In genomic region chr2:30272761-30273573, GRCh38 we compare ENCODE assay signal across 11 cellular contexts. TPM values are rescaled to one million over a fixed set of nuclear protein-coding genes. Genes with fewer than 3 reads are reported as not detected.
A peak's percentile ranks its signal among the peaks of the same experiment; 100 is the strongest.
DNase-seq lines count a peak whose midpoint lies in the region; ATAC-seq and TF ChIP-seq lines count a peak whose summit lies in the region.
"Had no signal": no experiment of that assay in that cellular context is flagged by ENCODE, and none has a peak within 500 bp of the region (broad histone marks: within the 10 kb centered on the region; RNA-seq: fewer than 3 reads in every experiment).

No MANE protein-coding gene starts in this region.

- H3K36me3 ChIP-seq in body of pancreas (replicated peaks in 1 of 2; ENCODE audit: insufficient read depth in 1 of 2, low read depth in 2 of 2) (no peaks in the 10 kb centered on the region), suprapubic skin (no peaks in the 10 kb centered on the region)
- H3K36me3 ChIP-seq: neutrophil had no signal

- intact Hi-C loops in cardiac septum (cut with DNase I) (no loop called here), left ventricle myocardium superior (cut with micrococcal nuclease) (no loop called here), body of pancreas (cut with DNase I) (no loop called here)

- peaks cover 67% of the 10 kb centered on the region for H3K4me1 Mint-ChIP-seq in activated naive CD4-positive, alpha-beta T cell treated with anti-CD3 and anti-CD28 coated beads, Interleukin-2, amount 50 U/mL, for 24 hours
- peaks cover 26% of the 10 kb centered on the region for H3K4me1 Mint-ChIP-seq in type B pancreatic cell (ENCODE audit: unreplicated experiment)

- TF ChIP-seq CTCF in type B pancreatic cell (conservative IDR thresholded peaks at IDR 0.05) (no peak), body of pancreas (IDR thresholded peaks at IDR 0.05) (no peak), suprapubic skin (IDR thresholded peaks at IDR 0.05) (no peak)

- 68 to 69% methylated on average over 5 of the region's 5 CpGs for WGBS in body of pancreas, 2 donors
- WGBS in suprapubic skin: 52% methylated on average over 5 of the region's 5 CpGs

- no peaks in the 10 kb centered on the region for H3K9me3 Mint-ChIP-seq in activated naive CD4-positive, alpha-beta T cell treated with anti-CD3 and anti-CD28 coated beads, Interleukin-2, amount 50 U/mL, for 24 hours
- peaks cover 5% of the 10 kb centered on the region for H3K9me3 Mint-ChIP-seq in type B pancreatic cell

- no peaks in the 10 kb centered on the region for H3K27me3 ChIP-seq in body of pancreas
- H3K27me3 ChIP-seq in suprapubic skin: no peaks in the 10 kb centered on the region

- H3K4me3 Mint-ChIP-seq in activated naive CD4-positive, alpha-beta T cell treated with anti-CD3 and anti-CD28 coated beads, Interleukin-2, amount 50 U/mL, for 24 hours: peak overlapping the region; percentile 54
- H3K4me3 Mint-ChIP-seq in type B pancreatic cell: peak overlapping the region; percentile 73

- TF ChIP-seq EP300 in suprapubic skin (IDR thresholded peaks at IDR 0.05): no peak

- H3K27ac ChIP-seq in body of pancreas (no peak overlapping the region), suprapubic skin (no peak overlapping the region)
- H3K27ac ChIP-seq: neutrophil had no signal

- H3K27me3 Mint-ChIP-seq in activated naive CD4-positive, alpha-beta T cell treated with anti-CD3 and anti-CD28 coated beads, Interleukin-2, amount 50 U/mL, for 24 hours: no peaks in the 10 kb centered on the region
- H3K27me3 Mint-ChIP-seq in type B pancreatic cell: no peaks in the 10 kb centered on the region

- H3K9me3 ChIP-seq in body of pancreas (no peaks in the 10 kb centered on the region), suprapubic skin (no peaks in the 10 kb centered on the region)
- H3K9me3 ChIP-seq: neutrophil had no signal

- TF ChIP-seq POLR2A in body of pancreas (IDR thresholded peaks at IDR 0.05) (no peak), suprapubic skin (IDR thresholded peaks at IDR 0.05) (no peak)

- H3K36me3 Mint-ChIP-seq in activated naive CD4-positive, alpha-beta T cell treated with anti-CD3 and anti-CD28 coated beads, Interleukin-2, amount 50 U/mL, for 24 hours: peaks cover 2% of the 10 kb centered on the region
- H3K36me3 Mint-ChIP-seq in type B pancreatic cell: no peaks in the 10 kb centered on the region

- H3K27ac Mint-ChIP-seq in activated naive CD4-positive, alpha-beta T cell treated with anti-CD3 and anti-CD28 coated beads, Interleukin-2, amount 50 U/mL, for 24 hours: peak overlapping the region; percentile 94
- peak overlapping the region; percentile 96 for H3K27ac Mint-ChIP-seq in type B pancreatic cell

- peaks cover 15% of the 10 kb centered on the region for H3K4me1 ChIP-seq in body of pancreas
- peaks cover 36% of the 10 kb centered on the region for H3K4me1 ChIP-seq in suprapubic skin

- DNase-seq in cardiac septum (ENCODE audit: low spot score) (peak; percentile 49), left ventricle myocardium superior (no peak), iris pigment epithelial cell (ENCODE audit: low read depth) (peak; percentile 80), type B pancreatic cell (ENCODE audit: extremely low spot score, unreplicated experiment) (no peak), body of pancreas (no peak), suprapubic skin (ENCODE audit: low spot score in 2 of 2) (no peak)
- DNase-seq: DMS79 treated with DMSO at 0.1 percent for 48 hours, MV-4-11 had no signal

- H3K4me3 ChIP-seq in body of pancreas (no peak overlapping the region), suprapubic skin (no peak overlapping the region)

- no peak for ATAC-seq in left ventricle myocardium superior
- ATAC-seq in body of pancreas: no peak
- no peak for ATAC-seq in GM18520 (IDR thresholded peaks at IDR 0.05; ENCODE audit: unreplicated experiment)

RNA-seq across cellular contexts. Expression of gene LBH, which starts 41.6 kb away (rescaled TPM):
- total RNA-seq in cardiac septum: 208 TPM
- 129 TPM for total RNA-seq in left ventricle myocardium superior
- total RNA-seq in type B pancreatic cell (ENCODE audit: low replicate concordance): 78.5 and 116 TPM in 2 replicates
- 10 to 100 TPM; 10.9 to 23.1 TPM for total RNA-seq in body of pancreas
- 10 to 100 TPM; 14.9 to 41.1 (median 30.0) TPM for total RNA-seq in suprapubic skin

Comparison
In these comparisons a context has a peak if more than half of its experiments do, and no peak if none do; other contexts are left out.
1. DNase-seq: peak in cardiac septum (single experiment) and iris pigment epithelial cell (single experiment); none in left ventricle myocardium superior (single experiment), type B pancreatic cell (single experiment), body of pancreas (0 of 4) and suprapubic skin (0 of 2).